ENCODE assay signal across 16 cellular contexts in the genomic region with DNA sequence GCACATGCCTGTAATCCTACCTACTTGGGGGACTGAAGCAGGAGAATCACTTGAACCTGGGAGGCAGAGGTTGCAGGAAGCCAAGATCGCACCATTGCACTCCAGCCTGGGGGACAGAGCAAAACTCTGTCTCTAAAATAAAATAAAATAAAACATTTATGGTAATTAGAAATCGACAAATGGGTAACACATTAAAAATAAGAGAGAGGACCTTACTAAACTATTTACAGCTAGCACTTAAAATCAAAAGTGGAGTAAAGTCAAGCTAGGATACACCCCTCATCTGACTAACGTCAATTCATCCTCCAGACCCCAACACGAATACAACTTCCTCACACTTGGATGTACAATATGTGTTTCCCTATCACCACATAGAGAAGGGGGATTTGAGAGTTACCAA. TPM values are rescaled to one million over a fixed set of nuclear protein-coding genes. Genes with fewer than 3 reads are reported as not detected.
DNase-seq lines count a peak whose midpoint lies in the region; TF ChIP-seq lines count a peak whose summit lies in the region.
"Had no signal": no experiment of that assay in that cellular context is flagged by ENCODE, and none has a peak within 500 bp of the region (broad histone marks: within the 10 kb centered on the region; RNA-seq: fewer than 3 reads in every experiment).

No MANE protein-coding gene starts in this region.

- H4K8ac ChIP-seq in neuronal stem cell (ENCODE audit: low read depth, low read length): no peak overlapping the region

- no peak overlapping the region for H2BK15ac ChIP-seq in neuronal stem cell (ENCODE audit: low read length)

- no peak overlapping the region for H3K9ac ChIP-seq in neuronal stem cell (ENCODE audit: low read depth, low read length, poor library complexity)

- peaks cover 0 to 3% (median 0%) of the 10 kb centered on the region in 5 experiments for H3K9me3 Mint-ChIP-seq in brain
- peaks cover 0 to 1% (median 0%) of the 10 kb centered on the region in 8 donors for H3K9me3 Mint-ChIP-seq in CD4-positive, alpha-beta memory T cell
- H3K9me3 Mint-ChIP-seq: H9 had no signal

- no peaks in the 10 kb centered on the region for H3K36me3 Mint-ChIP-seq in brain
- no peaks in the 10 kb centered on the region for H3K36me3 Mint-ChIP-seq in CD4-positive, alpha-beta memory T cell

- H3K23ac ChIP-seq in neuronal stem cell (ENCODE audit: low read depth, low read length, poor library complexity): no peak overlapping the region

- no peak overlapping the region for H3K18ac ChIP-seq in neuronal stem cell (ENCODE audit: low read length)

- H3K36me3 ChIP-seq in neuronal stem cell (replicated peaks in 1 of 2; ENCODE audit: control insufficient read depth in 2 of 2, insufficient read depth in 2 of 2, low read length in 2 of 2): no peaks in the 10 kb centered on the region
- H3K36me3 ChIP-seq in CD4-positive, alpha-beta memory T cell (ENCODE audit: insufficient read depth, low read length): no peaks in the 10 kb centered on the region
- H3K36me3 ChIP-seq: SJSA1 had no signal

- CTCF ChIA-PET in CD4-positive, alpha-beta memory T cell (lab: Charles Lee; ENCODE audit: partially characterized antibody): no interaction called here

- no peaks in the 10 kb centered on the region for H3K9me3 ChIP-seq in neuronal stem cell (replicated peaks in 1 of 2; ENCODE audit: control insufficient read depth in 2 of 2, insufficient read depth in 1 of 2, low read depth in 1 of 2, low read length in 2 of 2)
- H3K9me3 ChIP-seq in CD4-positive, alpha-beta memory T cell (ENCODE audit: control insufficient read depth in 1 of 2, low read length in 2 of 2): no peaks in the 10 kb centered on the region
- H3K9me3 ChIP-seq: SJSA1 had no signal

- no peak overlapping the region for H3K27ac ChIP-seq in neuronal stem cell (replicated peaks; ENCODE audit: low read length)
- no peak overlapping the region for H3K27ac ChIP-seq in CD4-positive, alpha-beta memory T cell (ENCODE audit: low read depth, low read length)
- H3K27ac ChIP-seq: SJSA1 had no signal

- peak overlapping the region; percentile 64 for H2AFZ ChIP-seq in neuronal stem cell (ENCODE audit: low read length)

- WGBS in neuronal stem cell (ENCODE audit: extremely low coverage in 2 of 2, insufficient read length in 2 of 2, insufficient replicate concordance in 1 of 2), 2 donors: no CpG with 5 or more reads among the region's 4 CpGs

- TF ChIP-seq CTCF in NB4 (IDR thresholded peaks at IDR 0.05; ENCODE audit: low read depth, low read length): no peak
- TF ChIP-seq CTCF in brain (conservative IDR thresholded peaks at IDR 0.05): no peak

- intact Hi-C loops in CD4-positive, alpha-beta memory T cell (cut with micrococcal nuclease): no loop called here

- no peak overlapping the region for H2AK5ac ChIP-seq in neuronal stem cell (ENCODE audit: low read depth, low read length)

- POLR2A ChIA-PET in CD4-positive, alpha-beta memory T cell (lab: Charles Lee; ENCODE audit: partially characterized antibody): no interaction called here

- no peak overlapping the region for H2BK5ac ChIP-seq in neuronal stem cell (ENCODE audit: low read length)

- H3K4me3 ChIP-seq in NB4 (ENCODE audit: low read depth, low read length) (no peak overlapping the region), neuronal stem cell (ENCODE audit: low read length in 2 of 2) (no peak overlapping the region)
- no peak overlapping the region for H3K4me3 ChIP-seq in CD4-positive, alpha-beta memory T cell (ENCODE audit: low read length in 2 of 2)
- H3K4me3 ChIP-seq: SJSA1 had no signal

- H3K27me3 Mint-ChIP-seq in brain: no peaks in the 10 kb centered on the region
- peaks cover 7 to 8% of the 10 kb centered on the region in 2 donors for H3K27me3 Mint-ChIP-seq in CD4-positive, alpha-beta memory T cell

- peak overlapping the region in 1 of 5 experiments; percentile 12 for H3K4me3 Mint-ChIP-seq in brain
- no peak overlapping the region for H3K4me3 Mint-ChIP-seq in CD4-positive, alpha-beta memory T cell
- H3K4me3 Mint-ChIP-seq: H9 had no signal

- no peak overlapping the region for H3K4me2 ChIP-seq in neuronal stem cell (ENCODE audit: insufficient read depth, low read length, poor library complexity, severe bottlenecking)

- TF ChIP-seq POLR2A in NB4 (IDR thresholded peaks at IDR 0.05; ENCODE audit: extremely low read depth, insufficient read length): no peak

- peaks cover 30% of the 10 kb centered on the region for H3K4me1 Mint-ChIP-seq in brain
- H3K4me1 Mint-ChIP-seq in CD4-positive, alpha-beta memory T cell: peaks cover 0 to 8% (median 3%) of the 10 kb centered on the region in 4 donors

- H3K4me1 ChIP-seq in neuronal stem cell (ENCODE audit: control insufficient read depth in 2 of 2, insufficient read depth in 1 of 2, low read depth in 1 of 2, low read length in 2 of 2): peaks cover 0 to 1% of the 10 kb centered on the region in 2 donors
- peaks cover 4% of the 10 kb centered on the region for H3K4me1 ChIP-seq in CD4-positive, alpha-beta memory T cell (ENCODE audit: insufficient read depth, low read length)

- DNase-seq in NCI-H2171 treated with DMSO at 0.1 percent for 48 hours (lab: John Stamatoyannopoulos, UW): peak; percentile 50
- no peak for DNase-seq in NCI-H2171 (lab: John Stamatoyannopoulos, UW)
- peak; percentile 40 for DNase-seq in NB4 (ENCODE audit: low read depth)
- no peak for DNase-seq in neuronal stem cell (ENCODE audit: low spot score)
- DNase-seq in CD4-positive, alpha-beta memory T cell: no peak
- DNase-seq in NCI-H1417 (lab: John Stamatoyannopoulos, UW): no peak
- DNase-seq in germinal center (ENCODE audit: low spot score): no peak
- DNase-seq: C1 segment of cervical spinal cord, H9, NCI-H1048, NCI-H146, NCI-H2081, NCI-H526 treated with DMSO at 0.1 percent for 48 hours, PC-3 had no signal

- no peak overlapping the region for H3K4ac ChIP-seq in neuronal stem cell (ENCODE audit: low read length)

- H3K27ac Mint-ChIP-seq in brain: peak overlapping the region in 3 of 5 experiments; percentile 11 to 70 (median 44)
- no peak overlapping the region for H3K27ac Mint-ChIP-seq in CD4-positive, alpha-beta memory T cell

- H2BK120ac ChIP-seq in neuronal stem cell (ENCODE audit: low read depth, low read length): no peak overlapping the region

- no peaks in the 10 kb centered on the region for H3K27me3 ChIP-seq in neuronal stem cell (ENCODE audit: control insufficient read depth in 3 of 3, insufficient read depth in 3 of 3, low read depth in 1 of 3, low read length in 3 of 3)
- no peaks in the 10 kb centered on the region for H3K27me3 ChIP-seq in CD4-positive, alpha-beta memory T cell (ENCODE audit: insufficient read depth, low read length)
- H3K27me3 ChIP-seq: SJSA1 had no signal

- H3K79me1 ChIP-seq in neuronal stem cell (ENCODE audit: low read depth, low read length): no peaks in the 10 kb centered on the region

- no peak overlapping the region for H3K14ac ChIP-seq in neuronal stem cell (ENCODE audit: low read length)

- no peak overlapping the region for H4K91ac ChIP-seq in neuronal stem cell (ENCODE audit: low read depth, low read length, poor library complexity)

- H2BK12ac ChIP-seq in neuronal stem cell (ENCODE audit: low read length): no peak overlapping the region

RNA-seq across cellular contexts. Expression of gene RHOT1, which starts 27.8 kb away (rescaled TPM):
- polyA plus RNA-seq in brain (ENCODE audit: insufficient read depth, low read depth, low replicate concordance): 29.4 TPM
- polyA plus RNA-seq in neuronal stem cell (2013, experiment 1 of 2): 31.5 TPM
- 32.5 TPM for polyA plus RNA-seq in neuronal stem cell (2013, experiment 2 of 2)
- total RNA-seq in CD4-positive, alpha-beta memory T cell: 10 to 100 TPM; 26.9 to 28.9 TPM
- polyA plus RNA-seq in CD4-positive, alpha-beta memory T cell: 10 to 100 TPM; 31.0 to 33.9 TPM

Comparison
In these comparisons a context has a peak if more than half of its experiments do, and no peak if none do; other contexts are left out.
1. DNase-seq: peak in NCI-H2171 treated with DMSO at 0.1 percent for 48 hours (single experiment) and NB4 (single experiment); none in NCI-H2171 (single experiment), neuronal stem cell (single experiment), CD4-positive, alpha-beta memory T cell (0 of 5), NCI-H1417 (0 of 3) and germinal center (single experiment).
2. H3K27ac Mint-ChIP-seq: peak in brain (3 of 5); none in CD4-positive, alpha-beta memory T cell (0 of 7).